ENCODE assay signal across 8 cellular contexts in the genomic region with DNA sequence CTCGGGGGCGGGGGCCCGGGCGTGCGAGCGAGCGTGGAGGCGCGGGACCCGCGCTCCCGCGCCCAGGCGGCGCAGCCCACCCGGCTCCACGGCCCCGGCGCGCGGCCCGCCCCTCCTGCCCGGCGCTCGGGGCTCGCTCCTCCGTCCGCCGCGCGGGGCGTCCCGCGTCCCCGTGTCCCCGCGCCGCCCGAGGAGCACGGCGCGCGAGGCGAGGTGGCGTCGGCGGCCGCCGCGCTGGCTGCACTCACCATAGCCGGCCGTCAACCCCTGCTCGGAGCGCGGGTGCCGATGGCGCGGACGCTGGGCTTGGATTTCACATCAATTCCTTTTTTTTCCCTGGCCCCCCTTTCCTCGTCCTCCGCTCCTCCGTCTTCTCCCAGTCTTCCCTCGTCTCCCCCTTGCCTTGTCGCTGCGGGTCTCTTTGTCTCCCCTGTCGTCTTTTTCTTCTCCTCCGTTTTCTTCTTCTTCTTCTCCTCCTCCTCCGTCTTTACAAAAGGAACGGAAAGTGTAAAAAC. TPM values are rescaled to one million over a fixed set of nuclear protein-coding genes. Genes with fewer than 3 reads are reported as not detected.
A peak's percentile ranks its signal among the peaks of the same experiment; 100 is the strongest.
DNase-seq lines count a peak whose midpoint lies in the region.

No MANE protein-coding gene starts in this region.

- WGBS in esophagus, 2 donors = 1% methylated on average over 53 to 69 of the region's 69 CpGs

- H3K9me3 ChIP-seq in SK-N-MC (ENCODE audit: low read depth, low read length) (no peaks in the 10 kb centered on the region), esophagus (ENCODE audit: control insufficient read depth in 2 of 2, insufficient read depth in 1 of 2, low read depth in 1 of 2, low read length in 1 of 2) (no peaks in the 10 kb centered on the region), neuron (ENCODE audit: low read length) (no peaks in the 10 kb centered on the region)

- peak; percentile 53 for DNase-seq in DMS53 (lab: John Stamatoyannopoulos, UW)
- no peak for DNase-seq in DMS53 treated with DMSO at 0.1 percent for 48 hours (lab: John Stamatoyannopoulos, UW; ENCODE audit: unreplicated experiment)
- no peak for DNase-seq in SK-N-MC (ENCODE audit: low read depth, low spot score)
- no peak for DNase-seq in kidney glomerular epithelial cell (lab: John Stamatoyannopoulos, UW)
- DNase-seq in GM19240 (ENCODE audit: insufficient read length, low spot score) = no peak
- DNase-seq in NCI-H187 treated with DMSO at 0.1 percent for 48 hours (lab: John Stamatoyannopoulos, UW) = no peak

- H3K9ac ChIP-seq in SK-N-MC (ENCODE audit: insufficient read length) = peak overlapping the region; percentile 81

- H3K36me3 ChIP-seq in SK-N-MC (ENCODE audit: insufficient read depth, low read length) = no peaks in the 10 kb centered on the region
- no peaks in the 10 kb centered on the region for H3K36me3 ChIP-seq in esophagus (ENCODE audit: control insufficient read depth in 2 of 2, insufficient read depth in 2 of 2, low read length in 1 of 2)
- no peaks in the 10 kb centered on the region for H3K36me3 ChIP-seq in neuron (ENCODE audit: insufficient read depth, low read length)

- H3K27ac ChIP-seq in SK-N-MC (no peak overlapping the region), esophagus (ENCODE audit: low read depth in 2 of 2, low read length in 1 of 2) (peak overlapping the region; percentile 50 to 63)

- H3K4me3 ChIP-seq in SK-N-MC (peak overlapping the region; percentile 95), esophagus (ENCODE audit: low read depth in 1 of 2, low read length in 2 of 2) (peak overlapping the region; percentile 57 to 69), neuron (ENCODE audit: low read length) (peak overlapping the region; percentile 95)

- H3K4me1 ChIP-seq in esophagus (ENCODE audit: control insufficient read depth in 2 of 2, insufficient read depth in 2 of 2, low read length in 1 of 2) (peaks cover 2 to 11% of the 10 kb centered on the region in 2 donors), neuron (ENCODE audit: insufficient read depth, low read length) (peaks cover 43% of the 10 kb centered on the region)

- H3K27me3 ChIP-seq in esophagus (ENCODE audit: control insufficient read depth in 1 of 2, insufficient read depth in 2 of 2, low read length in 2 of 2) (no peaks in the 10 kb centered on the region), neuron (ENCODE audit: insufficient read depth, low read length) (no peaks in the 10 kb centered on the region)

- peak overlapping the region; percentile 87 for H2AFZ ChIP-seq in neuron (ENCODE audit: low read depth, low read length)

RNA-seq across cellular contexts. Expression of a gene that starts 0.5 kb away (rescaled TPM):
- polyA plus RNA-seq in esophagus = 1 to 10 TPM; 2.4 to 2.8 TPM
